ENCODE assay signal across 22 cellular contexts in the genomic region with DNA sequence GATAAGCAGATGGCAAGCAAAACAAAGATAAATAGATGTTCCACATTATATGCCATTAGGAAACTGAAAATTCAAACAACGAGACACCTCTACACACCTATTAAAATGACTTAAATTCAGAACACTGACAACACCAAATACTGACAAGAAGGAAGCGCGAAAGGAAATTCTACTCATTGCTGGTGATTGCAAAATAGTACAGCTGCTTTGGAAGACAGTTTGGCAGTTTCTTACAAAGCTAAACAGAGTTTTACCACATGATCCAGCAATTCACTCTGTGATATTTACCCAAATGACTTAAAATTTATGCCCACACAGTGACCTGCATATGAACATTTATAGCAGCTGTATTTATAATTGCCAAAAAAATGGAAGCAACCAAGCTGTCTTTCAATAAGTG.
DNase-seq lines count a peak whose midpoint lies in the region; ATAC-seq and TF ChIP-seq lines count a peak whose summit lies in the region.
"Had no signal": no experiment of that assay in that cellular context is flagged by ENCODE, and none has a peak within 500 bp of the region (broad histone marks: within the 10 kb centered on the region; RNA-seq: fewer than 3 reads in every experiment).

No MANE protein-coding gene starts in this region.

- no peak for TF ChIP-seq CTCF in epithelial cell of esophagus (IDR thresholded peaks at IDR 0.05; ENCODE audit: insufficient read depth, low read depth, low read length, missing control alignments)

- no peak overlapping the region for H3K27ac Mint-ChIP-seq in activated CD8-positive, alpha-beta T cell treated with anti-CD3 and anti-CD28 coated beads, Interleukin-2, amount 10 ng/mL, durations not matched to agents 7 days and 5 days
- H3K27ac Mint-ChIP-seq: CD4-positive, alpha-beta T cell; nephron; stimulated activated effector memory CD8-positive, alpha-beta T cell treated with anti-CD3 and anti-CD28 coated beads, Interleukin-12 subunit alpha, Interleukin-12 subunit beta, amount 100 ng/mL, for 72 hours had no signal

- H3K36me3 Mint-ChIP-seq in activated CD8-positive, alpha-beta T cell treated with anti-CD3 and anti-CD28 coated beads, Interleukin-2, amount 10 ng/mL, durations not matched to agents 7 days and 5 days (ENCODE audit: low read depth): peaks cover 4% of the 10 kb centered on the region
- H3K36me3 Mint-ChIP-seq: stimulated activated effector memory CD8-positive, alpha-beta T cell treated with anti-CD3 and anti-CD28 coated beads, Interleukin-12 subunit alpha, Interleukin-12 subunit beta, amount 100 ng/mL, for 72 hours had no signal

- peaks cover 5% of the 10 kb centered on the region for H3K9me3 Mint-ChIP-seq in activated CD8-positive, alpha-beta T cell treated with anti-CD3 and anti-CD28 coated beads, Interleukin-2, amount 10 ng/mL, durations not matched to agents 7 days and 5 days (ENCODE audit: insufficient read depth)
- H3K9me3 Mint-ChIP-seq: CD4-positive, alpha-beta T cell; nephron; stimulated activated effector memory CD8-positive, alpha-beta T cell treated with anti-CD3 and anti-CD28 coated beads, Interleukin-12 subunit alpha, Interleukin-12 subunit beta, amount 100 ng/mL, for 72 hours had no signal

- H3K4me3 Mint-ChIP-seq in activated CD8-positive, alpha-beta T cell treated with anti-CD3 and anti-CD28 coated beads, Interleukin-2, amount 10 ng/mL, durations not matched to agents 7 days and 5 days: no peak overlapping the region
- H3K4me3 Mint-ChIP-seq: CD4-positive, alpha-beta T cell; nephron; stimulated activated effector memory CD8-positive, alpha-beta T cell treated with anti-CD3 and anti-CD28 coated beads, Interleukin-12 subunit alpha, Interleukin-12 subunit beta, amount 100 ng/mL, for 72 hours had no signal

- ATAC-seq in sciatic nerve: peak; percentile 62
- ATAC-seq in activated CD8-positive, alpha-beta T cell treated with anti-CD3 and anti-CD28 coated beads, Interleukin-2, amount 10 ng/mL, durations not matched to agents 7 days and 5 days: no peak
- ATAC-seq: right cardiac atrium; SK-N-SH treated with all-trans-retinoic acid at 6 μM for 48 hours; stimulated activated effector memory CD8-positive, alpha-beta T cell treated with anti-CD3 and anti-CD28 coated beads, Interleukin-12 subunit alpha, Interleukin-12 subunit beta, amount 100 ng/mL, for 72 hours; upper lobe of right lung had no signal

- POLR2A ChIA-PET in activated CD8-positive, alpha-beta T cell treated with anti-CD3 and anti-CD28 coated beads, Interleukin-2, amount 10 ng/mL, durations not matched to agents 7 days and 5 days (lab: Charles Lee): no interaction called here

- H3K4me1 Mint-ChIP-seq in activated CD8-positive, alpha-beta T cell treated with anti-CD3 and anti-CD28 coated beads, Interleukin-2, amount 10 ng/mL, durations not matched to agents 7 days and 5 days (ENCODE audit: low read depth): peaks cover 11% of the 10 kb centered on the region
- H3K4me1 Mint-ChIP-seq: nephron had no signal

- peak; percentile 29 for DNase-seq in DMS53 (lab: John Stamatoyannopoulos, UW)
- no peak for DNase-seq in DMS53 treated with DMSO at 0.1 percent for 48 hours (lab: John Stamatoyannopoulos, UW; ENCODE audit: unreplicated experiment)
- DNase-seq in NOMO-1 treated with dmso at 0.1 percent for 144 hours (lab: John Stamatoyannopoulos, UW; ENCODE audit: unreplicated experiment): peak; percentile 19
- DNase-seq in epithelial cell of esophagus (ENCODE audit: low read depth): peak; percentile 19
- DNase-seq in sciatic nerve (ENCODE audit: low spot score): no peak
- no peak for DNase-seq in NCI-H446 treated with DMSO at 0.1 percent for 48 hours (lab: John Stamatoyannopoulos, UW)
- DNase-seq in dermis blood vessel endothelial cell: no peak
- DNase-seq in activated CD8-positive, alpha-beta T cell treated with anti-CD3 and anti-CD28 coated beads, Interleukin-2, amount 10 ng/mL, durations not matched to agents 7 days and 5 days: no peak
- DNase-seq: 8988T; CD4-positive, alpha-beta T cell; hypothalamus; MM.1S; NCI-H2171 treated with DMSO at 0.1 percent for 48 hours; OCI-M1; right cardiac atrium; stimulated activated CD4-positive, alpha-beta T cell treated with anti-CD3 and anti-CD28 coated beads, Interleukin-4, amount 100 ng/mL, for 4 hours; upper lobe of right lung; WERI-Rb-1 had no signal

- intact Hi-C loops in sciatic nerve (cut with DNase I): loop anchor here (5.0 kb wide), 1 partner anchor 827 kb away; no protein-coding TSS in a partner anchor

- no peak overlapping the region for H3K4me3 ChIP-seq in epithelial cell of esophagus (ENCODE audit: low read length)
- H3K4me3 ChIP-seq: breast epithelium, upper lobe of right lung had no signal

- H3K27me3 Mint-ChIP-seq in activated CD8-positive, alpha-beta T cell treated with anti-CD3 and anti-CD28 coated beads, Interleukin-2, amount 10 ng/mL, durations not matched to agents 7 days and 5 days (ENCODE audit: low read depth): no peaks in the 10 kb centered on the region
- H3K27me3 Mint-ChIP-seq: CD4-positive, alpha-beta T cell had no signal

- CTCF ChIA-PET in activated CD8-positive, alpha-beta T cell treated with anti-CD3 and anti-CD28 coated beads, Interleukin-2, amount 10 ng/mL, durations not matched to agents 7 days and 5 days (lab: Charles Lee): no interaction called here

Comparison
In these comparisons a context has a peak if more than half of its experiments do, and no peak if none do; other contexts are left out.
1. DNase-seq: peak in DMS53 (single experiment), NOMO-1 treated with dmso at 0.1 percent for 144 hours (single experiment) and epithelial cell of esophagus (single experiment); none in DMS53 treated with DMSO at 0.1 percent for 48 hours (single experiment), sciatic nerve (single experiment), NCI-H446 treated with DMSO at 0.1 percent for 48 hours (single experiment), dermis blood vessel endothelial cell (single experiment) and activated CD8-positive, alpha-beta T cell treated with anti-CD3 and anti-CD28 coated beads, Interleukin-2, amount 10 ng/mL, durations not matched to agents 7 days and 5 days (single experiment).